In genomic region chr7:140559410-140559809, GRCh38 we compare ENCODE assay signal across 23 cellular contexts.
"Had no signal": no experiment of that assay in that cellular context is flagged by ENCODE, and none has a peak within 500 bp of the region (broad histone marks: within the 10 kb centered on the region; RNA-seq: fewer than 3 reads in every experiment).

No MANE protein-coding gene starts in this region.

- H3K27ac ChIP-seq: brain microvascular endothelial cell had no signal

- DNase-seq: activated CD4-positive, alpha-beta T cell treated with anti-CD3 and anti-CD28 coated beads for 48 hours; activated CD4-positive, alpha-beta T cell treated with anti-CD3 and anti-CD28 coated beads, Interleukin-2, amount 50 U/mL, for 4 hours; activated CD4-positive, CD25-positive, alpha-beta regulatory T cell treated with anti-CD3 and anti-CD28 coated beads, Interleukin-2, amount 50 U/mL, for 72 hours; activated CD8-positive, alpha-beta memory T cell treated with anti-CD3 and anti-CD28 coated beads, Interleukin-2, amount 50 U/mL, for 48 hours; activated CD8-positive, alpha-beta T cell treated with anti-CD3 and anti-CD28 coated beads, Interleukin-2, amount 10 ng/mL, durations not matched to agents 7 days and 5 days; activated effector memory CD4-positive, alpha-beta T cell treated with anti-CD3 and anti-CD28 coated beads, Interleukin-2, amount 50 U/mL, for 16 hours; activated naive CD4-positive, alpha-beta T cell treated with anti-CD3 and anti-CD28 coated beads, Interleukin-2, amount 10 ng/mL, durations not matched to agents 7 days and 5 days; activated naive CD8-positive, alpha-beta T cell treated with anti-CD3 and anti-CD28 coated beads for 36 hours; activated T-cell treated with anti-CD3 and anti-CD28 coated beads, Interleukin-2, amount 50 U/mL, for 1 hour; brain microvascular endothelial cell; caudate nucleus; Karpas-422; NCI-H1105 treated with DMSO at 0.1 percent for 48 hours; NCI-H1436 treated with DMSO at 0.1 percent for 48 hours; NCI-H187 treated with DMSO at 0.1 percent for 48 hours; NCI-H2081 treated with DMSO at 0.1 percent for 48 hours; NCI-H446; SIG-M5; T-helper 17 cell; T-helper 9 cell had no signal

- H3K36me3 ChIP-seq: brain microvascular endothelial cell had no signal

- H3K27me3 Mint-ChIP-seq: activated naive CD8-positive, alpha-beta T cell treated with anti-CD3 and anti-CD28 coated beads for 36 hours had no signal

- ATAC-seq: activated CD8-positive, alpha-beta T cell treated with anti-CD3 and anti-CD28 coated beads, Interleukin-2, amount 10 ng/mL, durations not matched to agents 7 days and 5 days; T-helper 17 cell; WTC11 had no signal

- H3K4me1 Mint-ChIP-seq: activated naive CD4-positive, alpha-beta T cell treated with anti-CD3 and anti-CD28 coated beads, Interleukin-2, amount 10 ng/mL, durations not matched to agents 7 days and 5 days; activated naive CD8-positive, alpha-beta T cell treated with anti-CD3 and anti-CD28 coated beads for 36 hours; T-helper 17 cell had no signal

- H3K4me3 Mint-ChIP-seq: activated CD8-positive, alpha-beta T cell treated with anti-CD3 and anti-CD28 coated beads, Interleukin-2, amount 10 ng/mL, durations not matched to agents 7 days and 5 days; activated naive CD4-positive, alpha-beta T cell treated with anti-CD3 and anti-CD28 coated beads, Interleukin-2, amount 10 ng/mL, durations not matched to agents 7 days and 5 days; activated naive CD8-positive, alpha-beta T cell treated with anti-CD3 and anti-CD28 coated beads for 36 hours; activated T-helper 1 cell treated with anti-CD3 and anti-CD28 coated beads, Interleukin-12 subunit alpha, Interleukin-12 subunit beta, Interleukin-2, Interleukin-4 antibody, amounts not matched to agents 30 ng/mL and 10 ng/mL and 1 ng/mL, durations not matched to agents 14 hours and 24 hours and 36 hours; T-helper 17 cell; WTC11 had no signal

- H3K9me3 Mint-ChIP-seq: activated naive CD4-positive, alpha-beta T cell treated with anti-CD3 and anti-CD28 coated beads, Interleukin-2, amount 10 ng/mL, durations not matched to agents 7 days and 5 days; activated naive CD8-positive, alpha-beta T cell treated with anti-CD3 and anti-CD28 coated beads for 36 hours; activated T-helper 1 cell treated with anti-CD3 and anti-CD28 coated beads, Interleukin-12 subunit alpha, Interleukin-12 subunit beta, Interleukin-2, Interleukin-4 antibody, amounts not matched to agents 30 ng/mL and 10 ng/mL and 1 ng/mL, durations not matched to agents 14 hours and 24 hours and 36 hours; WTC11 had no signal

- H3K27me3 ChIP-seq: brain microvascular endothelial cell had no signal

- H3K4me3 ChIP-seq: K562 had no signal

- H3K27ac Mint-ChIP-seq: activated CD8-positive, alpha-beta T cell treated with anti-CD3 and anti-CD28 coated beads, Interleukin-2, amount 10 ng/mL, durations not matched to agents 7 days and 5 days; activated naive CD4-positive, alpha-beta T cell treated with anti-CD3 and anti-CD28 coated beads, Interleukin-2, amount 10 ng/mL, durations not matched to agents 7 days and 5 days; activated naive CD8-positive, alpha-beta T cell treated with anti-CD3 and anti-CD28 coated beads for 36 hours; activated T-helper 1 cell treated with anti-CD3 and anti-CD28 coated beads, Interleukin-12 subunit alpha, Interleukin-12 subunit beta, Interleukin-2, Interleukin-4 antibody, amounts not matched to agents 30 ng/mL and 10 ng/mL and 1 ng/mL, durations not matched to agents 14 hours and 24 hours and 36 hours; T-helper 17 cell; WTC11 had no signal

- H3K36me3 Mint-ChIP-seq: activated naive CD4-positive, alpha-beta T cell treated with anti-CD3 and anti-CD28 coated beads, Interleukin-2, amount 10 ng/mL, durations not matched to agents 7 days and 5 days; activated naive CD8-positive, alpha-beta T cell treated with anti-CD3 and anti-CD28 coated beads for 36 hours had no signal
